ENCODE assay signal across 1 cellular context in the genomic region with DNA sequence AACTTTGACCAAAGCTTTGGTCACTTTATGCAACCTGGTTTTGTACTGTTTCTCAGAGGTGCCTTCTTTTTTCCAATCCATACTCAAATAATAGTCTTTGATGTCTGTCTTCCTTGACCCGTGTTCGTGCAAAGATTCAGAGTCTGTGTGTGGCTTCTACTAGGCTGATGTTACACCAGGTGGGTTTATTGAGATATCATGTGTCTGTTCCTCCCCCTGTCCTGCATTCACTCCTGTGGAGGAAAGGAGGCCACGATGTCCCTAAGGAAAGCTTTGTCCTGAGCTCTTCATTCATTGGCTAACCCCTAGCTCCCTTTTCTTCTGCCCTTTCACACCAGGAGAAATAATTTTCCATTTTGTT.
TF ChIP-seq lines count a peak whose summit lies in the region.

No MANE protein-coding gene starts in this region.

TF ChIP-seq in WTC11, 78 proteins besides CTCF, POLR2A, EP300 and RAD21 (continued from another document):
- TF ChIP-seq, protein P1, sequence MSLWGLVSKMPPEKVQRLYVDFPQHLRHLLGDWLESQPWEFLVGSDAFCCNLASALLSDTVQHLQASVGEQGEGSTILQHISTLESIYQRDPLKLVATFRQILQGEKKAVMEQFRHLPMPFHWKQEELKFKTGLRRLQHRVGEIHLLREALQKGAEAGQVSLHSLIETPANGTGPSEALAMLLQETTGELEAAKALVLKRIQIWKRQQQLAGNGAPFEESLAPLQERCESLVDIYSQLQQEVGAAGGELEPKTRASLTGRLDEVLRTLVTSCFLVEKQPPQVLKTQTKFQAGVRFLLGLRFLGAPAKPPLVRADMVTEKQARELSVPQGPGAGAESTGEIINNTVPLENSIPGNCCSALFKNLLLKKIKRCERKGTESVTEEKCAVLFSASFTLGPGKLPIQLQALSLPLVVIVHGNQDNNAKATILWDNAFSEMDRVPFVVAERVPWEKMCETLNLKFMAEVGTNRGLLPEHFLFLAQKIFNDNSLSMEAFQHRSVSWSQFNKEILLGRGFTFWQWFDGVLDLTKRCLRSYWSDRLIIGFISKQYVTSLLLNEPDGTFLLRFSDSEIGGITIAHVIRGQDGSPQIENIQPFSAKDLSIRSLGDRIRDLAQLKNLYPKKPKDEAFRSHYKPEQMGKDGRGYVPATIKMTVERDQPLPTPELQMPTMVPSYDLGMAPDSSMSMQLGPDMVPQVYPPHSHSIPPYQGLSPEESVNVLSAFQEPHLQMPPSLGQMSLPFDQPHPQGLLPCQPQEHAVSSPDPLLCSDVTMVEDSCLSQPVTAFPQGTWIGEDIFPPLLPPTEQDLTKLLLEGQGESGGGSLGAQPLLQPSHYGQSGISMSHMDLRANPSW (CRISPR knock-in tag; conservative IDR thresholded peaks at IDR 0.05; ENCODE audit: low read depth), result no peak
- TF ChIP-seq FOXP1 (CRISPR knock-in tag; IDR thresholded peaks at IDR 0.05; ENCODE audit: borderline replicate concordance), result no peak
- TF ChIP-seq, protein P2, sequence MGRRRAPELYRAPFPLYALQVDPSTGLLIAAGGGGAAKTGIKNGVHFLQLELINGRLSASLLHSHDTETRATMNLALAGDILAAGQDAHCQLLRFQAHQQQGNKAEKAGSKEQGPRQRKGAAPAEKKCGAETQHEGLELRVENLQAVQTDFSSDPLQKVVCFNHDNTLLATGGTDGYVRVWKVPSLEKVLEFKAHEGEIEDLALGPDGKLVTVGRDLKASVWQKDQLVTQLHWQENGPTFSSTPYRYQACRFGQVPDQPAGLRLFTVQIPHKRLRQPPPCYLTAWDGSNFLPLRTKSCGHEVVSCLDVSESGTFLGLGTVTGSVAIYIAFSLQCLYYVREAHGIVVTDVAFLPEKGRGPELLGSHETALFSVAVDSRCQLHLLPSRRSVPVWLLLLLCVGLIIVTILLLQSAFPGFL (CRISPR knock-in tag; IDR thresholded peaks at IDR 0.05; ENCODE audit: borderline replicate concordance), result no peak
- TF ChIP-seq ZNF423 (CRISPR knock-in tag; IDR thresholded peaks at IDR 0.05), result no peak
- no peak for TF ChIP-seq JAZF1 (CRISPR knock-in tag; IDR thresholded peaks at IDR 0.05)
- no peak for TF ChIP-seq ZNF396 (CRISPR knock-in tag; IDR thresholded peaks at IDR 0.05; ENCODE audit: borderline replicate concordance)
